ENCODE assay signal across 19 cellular contexts in genomic region chr7:119925890-119926289, GRCh38.
DNase-seq lines count a peak whose midpoint lies in the region; TF ChIP-seq lines count a peak whose summit lies in the region.
"Had no signal": no experiment of that assay in that cellular context is flagged by ENCODE, and none has a peak within 500 bp of the region (broad histone marks: within the 10 kb centered on the region; RNA-seq: fewer than 3 reads in every experiment).

No MANE protein-coding gene starts in this region.

- H3F3A ChIP-seq in PC-9 (ENCODE audit: insufficient read depth, low read depth) (no peaks in the 10 kb centered on the region), smooth muscle cell (ENCODE audit: low read depth) (no peaks in the 10 kb centered on the region)

- H4K20me1 ChIP-seq in PC-9 (ENCODE audit: insufficient read depth) = no peaks in the 10 kb centered on the region
- H4K20me1 ChIP-seq in smooth muscle cell (ENCODE audit: low read depth) = no peaks in the 10 kb centered on the region

- H3K4me1 ChIP-seq in PC-9 (replicated peaks; ENCODE audit: insufficient read depth) = no peaks in the 10 kb centered on the region
- H3K4me1 ChIP-seq in smooth muscle cell (ENCODE audit: low read depth) = peaks cover 4% of the 10 kb centered on the region
- H3K4me1 ChIP-seq in tibial nerve = no peaks in the 10 kb centered on the region
- H3K4me1 ChIP-seq: SJSA1 had no signal

- intact Hi-C loops in PC-9 (cut with micrococcal nuclease; ENCODE audit: unreplicated experiment) = no loop called here

- TF ChIP-seq POLR2A in tibial nerve (IDR thresholded peaks at IDR 0.05) = no peak

- TF ChIP-seq EP300 in tibial nerve (IDR thresholded peaks at IDR 0.05) = no peak

- CTCF ChIA-PET in PC-9 (lab: Charles Lee) = no interaction called here

- no peaks in the 10 kb centered on the region for H3K79me2 ChIP-seq in PC-9 (ENCODE audit: low read depth)
- no peaks in the 10 kb centered on the region for H3K79me2 ChIP-seq in smooth muscle cell (ENCODE audit: low read depth)

- no peaks in the 10 kb centered on the region for H3K9me2 ChIP-seq in PC-9 (ENCODE audit: insufficient read depth)

- H3K27ac ChIP-seq in PC-9 (no peak overlapping the region), smooth muscle cell (ENCODE audit: low read depth) (no peak overlapping the region), tibial nerve (no peak overlapping the region)
- H3K27ac ChIP-seq: GM23248, HL-60, KMS-11, SJSA1 had no signal

- H3K4me3 ChIP-seq in PC-9 = no peak overlapping the region
- no peak overlapping the region for H3K4me3 ChIP-seq in smooth muscle cell
- H3K4me3 ChIP-seq in tibial nerve = no peak overlapping the region
- H3K4me3 ChIP-seq: GM23248, SJSA1 had no signal

- H3K9me3 ChIP-seq in PC-9 (ENCODE audit: insufficient read depth, low read depth) (no peaks in the 10 kb centered on the region), smooth muscle cell (replicated peaks; ENCODE audit: low read depth) (no peaks in the 10 kb centered on the region), tibial nerve (no peaks in the 10 kb centered on the region)
- H3K9me3 ChIP-seq: SJSA1 had no signal

- H3K9ac ChIP-seq in smooth muscle cell (ENCODE audit: low read depth) = no peak overlapping the region
- H3K9ac ChIP-seq: GM23248, KMS-11 had no signal

- peak; percentile 12 for DNase-seq in NCI-H524 treated with DMSO at 0.1 percent for 48 hours (lab: John Stamatoyannopoulos, UW)
- DNase-seq in PC-9 = no peak
- DNase-seq in cerebellar cortex (ENCODE audit: low spot score) = peak; percentile 76
- DNase-seq in smooth muscle cell (lab: John Stamatoyannopoulos, UW; ENCODE audit: unreplicated experiment) = no peak
- DNase-seq in tibial nerve (ENCODE audit: low spot score in 2 of 2) = no peak
- DNase-seq in NCI-H187 treated with DMSO at 0.1 percent for 48 hours (lab: John Stamatoyannopoulos, UW) = no peak
- no peak for DNase-seq in LoVo (ENCODE audit: low spot score)
- DNase-seq: CD4-positive, CD25-positive, alpha-beta regulatory T cell; COR-L47; DND-41; GM23248; H9; NCI-H1694; NCI-H2081 treated with DMSO at 0.1 percent for 48 hours; NCI-H2171 treated with DMSO at 0.1 percent for 48 hours; NCI-H748 treated with DMSO at 0.1 percent for 48 hours had no signal

- POLR2A ChIA-PET in PC-9 (lab: Charles Lee; ENCODE audit: unreplicated experiment) = no interaction called here

- H2AFZ ChIP-seq in PC-9 (peak overlapping the region; percentile 53; the same call in 1 of the 2 replicates), smooth muscle cell (ENCODE audit: low read depth) (no peak overlapping the region)
- H2AFZ ChIP-seq: GM23248 had no signal

- H3K4me2 ChIP-seq in PC-9 (no peak overlapping the region), smooth muscle cell (peak overlapping the region; percentile 49)
- H3K4me2 ChIP-seq: KMS-11 had no signal

- H3K36me3 ChIP-seq in PC-9 (ENCODE audit: low read depth) (no peaks in the 10 kb centered on the region), smooth muscle cell (ENCODE audit: low read depth) (no peaks in the 10 kb centered on the region), tibial nerve (no peaks in the 10 kb centered on the region)
- H3K36me3 ChIP-seq: SJSA1 had no signal

- H3K27me3 ChIP-seq in PC-9 (ENCODE audit: insufficient read depth, low read depth) (no peaks in the 10 kb centered on the region), smooth muscle cell (ENCODE audit: low read depth) (no peaks in the 10 kb centered on the region), tibial nerve (no peaks in the 10 kb centered on the region)
- H3K27me3 ChIP-seq: SJSA1 had no signal

- TF ChIP-seq CTCF in PC-9 (conservative IDR thresholded peaks at IDR 0.05) = no peak
- no peak for TF ChIP-seq CTCF in smooth muscle cell (IDR thresholded peaks at IDR 0.05; ENCODE audit: borderline replicate concordance, insufficient read depth, poor library complexity, severe bottlenecking)
- no peak for TF ChIP-seq CTCF in tibial nerve (IDR thresholded peaks at IDR 0.05)

- no TSS peak for BruUV-seq in PC-9 (replicated peaks; lab: Mats Ljungman, UMichigan)

Comparison
In these comparisons a context has a peak if more than half of its experiments do, and no peak if none do; other contexts are left out.
1. DNase-seq: peak in NCI-H524 treated with DMSO at 0.1 percent for 48 hours (single experiment) and cerebellar cortex (single experiment); none in PC-9 (0 of 2), smooth muscle cell (single experiment), tibial nerve (0 of 2), NCI-H187 treated with DMSO at 0.1 percent for 48 hours (single experiment) and LoVo (single experiment).